8 cellular contexts compared by ENCODE assay signal in genomic region chr5:160119142-160119904, GRCh38. TPM values are rescaled to one million over a fixed set of nuclear protein-coding genes. Genes with fewer than 3 reads are reported as not detected.
DNase-seq lines count a peak whose midpoint lies in the region; ATAC-seq lines count a peak whose summit lies in the region.

TSS of gene PWWP2A (minus strand) at chr5:160119450. CDS start at chr5:160119388, 62 bp downstream.

- intact Hi-C loops in aorta (cut with DNase I), result loop anchor here (1.0 to 10.0 kb wide), 3 partner anchors 46 to 235 kb away; no protein-coding TSS in a partner anchor

- H3K4me3 ChIP-seq in rectal smooth muscle tissue (ENCODE audit: low read length) (peak within 1 kb of the TSS; percentile 73), aorta (ENCODE audit: low read length in 2 of 2) (peak within 1 kb of the TSS; percentile 70 to 77)

- H3K4me1 ChIP-seq in rectal smooth muscle tissue (ENCODE audit: control insufficient read depth, insufficient read depth, low read length) (peaks cover 3% of the 10 kb centered on the region), aorta (ENCODE audit: control insufficient read depth in 1 of 2, insufficient read depth in 2 of 2, low read length in 2 of 2) (no peaks in the 10 kb centered on the region)

- no peaks in the 10 kb centered on the region for H3K36me3 ChIP-seq in rectal smooth muscle tissue (ENCODE audit: control insufficient read depth, insufficient read depth, low read length)
- peaks cover 0 to 2% of the 10 kb centered on the region in 2 donors for H3K36me3 ChIP-seq in aorta (ENCODE audit: control insufficient read depth in 1 of 2, insufficient read depth in 2 of 2, low read length in 1 of 2)

- peak within 1 kb of the TSS; percentile 88 for H3K27ac ChIP-seq in rectal smooth muscle tissue (ENCODE audit: low read depth, low read length)
- peak within 1 kb of the TSS; percentile 51 to 85 for H3K27ac ChIP-seq in aorta (ENCODE audit: low read depth in 1 of 2, low read length in 2 of 2)

- peak within 1 kb of the TSS; percentile 75 for H3K9ac ChIP-seq in rectal smooth muscle tissue (ENCODE audit: low read length)

- DNase-seq in NCI-H2081 (lab: John Stamatoyannopoulos, UW) (peak; percentile 99 to 100), T1000 (lab: John Stamatoyannopoulos, UW) (peak; percentile 96), astrocyte of the hippocampus (ENCODE audit: low read depth, low spot score) (peak; percentile 100), hepatic stellate cell (ENCODE audit: low spot score) (peak; percentile 99), aorta (peak; percentile 99)

- ATAC-seq in GM18508 (IDR thresholded peaks at IDR 0.05; ENCODE audit: insufficient read depth, unreplicated experiment), result peak; percentile 94
- peak; percentile 93 for ATAC-seq in HG03025 (IDR thresholded peaks at IDR 0.05; ENCODE audit: low FRiP score, unreplicated experiment)
- peak; percentile 99 for ATAC-seq in aorta (ENCODE audit: low FRiP score)

- 1% methylated on average over 48 to 55 of the region's 55 CpGs for WGBS in aorta, 2 donors

- H3K9me3 ChIP-seq in aorta (ENCODE audit: control insufficient read depth, low read length), result no peaks in the 10 kb centered on the region

- H3K27me3 ChIP-seq in rectal smooth muscle tissue (ENCODE audit: control insufficient read depth, insufficient read depth, low read length) (no peaks in the 10 kb centered on the region), aorta (ENCODE audit: control insufficient read depth in 1 of 2, insufficient read depth in 2 of 2, low read length in 1 of 2) (no peaks in the 10 kb centered on the region)

RNA-seq across cellular contexts. Expression of gene PWWP2A, which starts in this region (rescaled TPM):
- total RNA-seq in aorta, result 10 to 100 TPM; 25.9 to 29.4 TPM
- polyA plus RNA-seq in aorta, result 1 to 10 TPM; 4.3 to 6.8 TPM

Comparison
In these comparisons a context has a peak if more than half of its experiments do, and no peak if none do; other contexts are left out.
1. Peak in every context shown above with its lines: DNase-seq, ATAC-seq, H3K4me3 ChIP-seq and H3K27ac ChIP-seq.